Comparison of ENCODE assay signal across 4 cellular contexts in the genomic region with DNA sequence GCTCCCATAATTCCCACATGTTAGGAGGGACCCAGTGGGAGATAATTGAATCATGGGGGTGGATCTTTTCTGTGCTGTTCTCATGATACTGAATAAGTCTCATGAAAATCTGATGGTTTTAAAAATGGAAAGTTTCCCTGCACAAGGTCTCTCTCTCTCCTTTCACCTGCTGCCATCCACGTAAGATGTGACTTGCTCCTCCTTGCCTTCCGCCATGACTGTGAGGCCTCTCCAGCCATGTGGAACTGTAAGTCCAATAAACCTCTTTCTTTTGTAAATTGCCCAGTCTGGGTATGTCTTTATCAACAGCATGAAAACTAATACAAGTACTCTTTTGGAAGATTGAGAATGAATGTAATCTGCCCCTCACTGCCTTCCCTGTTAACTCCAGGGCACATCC. TPM values are rescaled to one million over a fixed set of nuclear protein-coding genes. Genes with fewer than 3 reads are reported as not detected.
"Had no signal": no experiment of that assay in that cellular context is flagged by ENCODE, and none has a peak within 500 bp of the region (broad histone marks: within the 10 kb centered on the region; RNA-seq: fewer than 3 reads in every experiment).

No MANE protein-coding gene starts in this region.

RNA-seq across cellular contexts. Expression of gene SCN4A, which starts 9.9 kb away (rescaled TPM):
- total RNA-seq: HT-29, RPMI7951 had no signal

RNA-seq across cellular contexts. Expression of gene PRR29, which starts 15.5 kb away (rescaled TPM):
- total RNA-seq: NCI-H460, RPMI7951 had no signal

RNA-seq across cellular contexts. Expression of gene ICAM2, which starts 37.8 kb away (rescaled TPM):
- total RNA-seq: NCI-H460, RPMI7951 had no signal

RNA-seq across cellular contexts. Expression of gene CD79B, which starts 50.5 kb away (rescaled TPM):
- total RNA-seq: HT-29, NCI-H460, PC-9, RPMI7951 had no signal
